Comparison of ENCODE assay signal across 7 cellular contexts in the genomic region with DNA sequence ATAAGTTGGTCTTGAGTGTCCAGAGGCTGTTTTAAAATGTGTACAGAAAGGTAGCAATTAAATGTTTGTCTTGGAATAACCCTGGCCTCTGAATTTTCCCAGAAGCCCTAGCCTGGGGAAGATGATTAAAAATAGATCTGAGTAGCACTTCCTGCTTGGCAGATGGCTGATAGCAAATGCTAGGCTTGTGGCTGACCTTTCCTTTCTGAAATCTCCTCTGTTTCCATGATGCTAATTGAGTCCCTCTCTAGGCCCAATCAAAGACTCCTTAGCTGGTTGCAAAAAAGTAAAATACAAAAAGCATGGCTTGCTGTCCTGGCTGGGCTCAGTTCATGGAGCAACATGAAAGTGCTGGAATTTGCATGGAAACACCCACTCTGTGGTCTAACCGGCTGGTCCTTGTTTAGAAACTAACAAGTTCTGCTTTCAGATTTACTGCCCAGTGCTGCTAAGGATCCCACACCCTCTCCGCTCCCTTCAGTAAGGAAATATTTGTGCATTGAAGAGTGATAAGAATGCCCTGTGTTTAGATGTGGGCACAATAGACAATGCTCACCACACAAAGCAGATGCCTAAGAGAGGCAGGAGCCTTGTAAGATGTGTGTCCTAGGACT. TPM values are rescaled to one million over a fixed set of nuclear protein-coding genes. Genes with fewer than 3 reads are reported as not detected.
DNase-seq lines count a peak whose midpoint lies in the region; ATAC-seq lines count a peak whose summit lies in the region.

No MANE protein-coding gene starts in this region.

- H3K36me3 Mint-ChIP-seq in activated CD4-positive, alpha-beta memory T cell treated with anti-CD3 and anti-CD28 coated beads, Interleukin-2, amount 10 ng/mL, durations not matched to agents 7 days and 5 days (ENCODE audit: low read depth): peaks cover 12% of the 10 kb centered on the region

- H3K4me2 ChIP-seq in skeletal muscle satellite cell (ENCODE audit: low read length): peak overlapping the region; percentile 7

- peak overlapping the region; percentile 55 for H3K27ac Mint-ChIP-seq in activated CD4-positive, alpha-beta memory T cell treated with anti-CD3 and anti-CD28 coated beads, Interleukin-2, amount 10 ng/mL, durations not matched to agents 7 days and 5 days

- no peak overlapping the region for H3K9ac ChIP-seq in skeletal muscle satellite cell (ENCODE audit: low read depth, low read length)

- ATAC-seq in GM18868 (IDR thresholded peaks at IDR 0.05; ENCODE audit: unreplicated experiment): peak; percentile 54
- peak; percentile 60 for ATAC-seq in HG03342 (IDR thresholded peaks at IDR 0.05; ENCODE audit: unreplicated experiment)
- ATAC-seq in left cardiac atrium: peak; percentile 66 to 81
- no peak for ATAC-seq in HG03196 (IDR thresholded peaks at IDR 0.05; ENCODE audit: unreplicated experiment)

- H3K36me3 ChIP-seq in skeletal muscle satellite cell (ENCODE audit: insufficient read depth, low read length): no peaks in the 10 kb centered on the region

- peaks cover 64% of the 10 kb centered on the region for H3K4me1 Mint-ChIP-seq in activated CD4-positive, alpha-beta memory T cell treated with anti-CD3 and anti-CD28 coated beads, Interleukin-2, amount 10 ng/mL, durations not matched to agents 7 days and 5 days

- POLR2A ChIA-PET in activated CD4-positive, alpha-beta memory T cell treated with anti-CD3 and anti-CD28 coated beads, Interleukin-2, amount 10 ng/mL, durations not matched to agents 7 days and 5 days (lab: Charles Lee): interaction anchor here (1.4 to 2.4 kb wide), 3 partner anchors 10 to 740 kb away, joined by 3 to 8 read pairs (median 7); no protein-coding TSS in a partner anchor

- DNase-seq in activated CD4-positive, alpha-beta memory T cell treated with anti-CD3 and anti-CD28 coated beads, Interleukin-2, amount 10 ng/mL, durations not matched to agents 7 days and 5 days: no peak
- peak; percentile 51 for DNase-seq in left cardiac atrium
- no peak for DNase-seq in islet precursor cell

- no peaks in the 10 kb centered on the region for H3K27me3 Mint-ChIP-seq in activated CD4-positive, alpha-beta memory T cell treated with anti-CD3 and anti-CD28 coated beads, Interleukin-2, amount 10 ng/mL, durations not matched to agents 7 days and 5 days

- H3K9me3 Mint-ChIP-seq in activated CD4-positive, alpha-beta memory T cell treated with anti-CD3 and anti-CD28 coated beads, Interleukin-2, amount 10 ng/mL, durations not matched to agents 7 days and 5 days: no peaks in the 10 kb centered on the region

- intact Hi-C loops in left cardiac atrium (cut with DNase I): loop anchor here in 1 of 2 donors (5.0 kb wide), 1 partner anchor 55 kb away; no protein-coding TSS in a partner anchor

- no peak overlapping the region for H3K4me3 ChIP-seq in skeletal muscle satellite cell (ENCODE audit: low read length)

- CTCF ChIA-PET in activated CD4-positive, alpha-beta memory T cell treated with anti-CD3 and anti-CD28 coated beads, Interleukin-2, amount 10 ng/mL, durations not matched to agents 7 days and 5 days (lab: Charles Lee): no interaction called here

- no peaks in the 10 kb centered on the region for H3K27me3 ChIP-seq in skeletal muscle satellite cell (ENCODE audit: control insufficient read depth, insufficient read depth, low read length)

- no peaks in the 10 kb centered on the region for H3K9me3 ChIP-seq in skeletal muscle satellite cell (replicated peaks; ENCODE audit: low read length)

- no peak overlapping the region for H3K4me3 Mint-ChIP-seq in activated CD4-positive, alpha-beta memory T cell treated with anti-CD3 and anti-CD28 coated beads, Interleukin-2, amount 10 ng/mL, durations not matched to agents 7 days and 5 days

- peaks cover 37% of the 10 kb centered on the region for H3K4me1 ChIP-seq in skeletal muscle satellite cell (ENCODE audit: control insufficient read depth, insufficient read depth, low read length)

RNA-seq across cellular contexts. Expression of a gene that starts 40.8 kb away (rescaled TPM):
- 10 to 100 TPM; 17.1 to 18.4 TPM for total RNA-seq in activated CD4-positive, alpha-beta memory T cell treated with anti-CD3 and anti-CD28 coated beads, Interleukin-2, amount 10 ng/mL, durations not matched to agents 7 days and 5 days
- total RNA-seq in left cardiac atrium: 10 to 100 TPM; 10.5 to 25.4 TPM
- 8.7 and 9.4 TPM in 2 replicates for total RNA-seq in skeletal muscle satellite cell (2012; rRNA removed)
